Comparison of ENCODE assay signal across 1 cellular context in genomic region chr7:25851332-25852248, GRCh38.
TF ChIP-seq lines count a peak whose summit lies in the region.

No MANE protein-coding gene starts in this region.

TF ChIP-seq in IMR-90, 13 proteins besides CTCF, POLR2A, EP300 and RAD21 (continued from another document):
- TF ChIP-seq, protein P1, sequence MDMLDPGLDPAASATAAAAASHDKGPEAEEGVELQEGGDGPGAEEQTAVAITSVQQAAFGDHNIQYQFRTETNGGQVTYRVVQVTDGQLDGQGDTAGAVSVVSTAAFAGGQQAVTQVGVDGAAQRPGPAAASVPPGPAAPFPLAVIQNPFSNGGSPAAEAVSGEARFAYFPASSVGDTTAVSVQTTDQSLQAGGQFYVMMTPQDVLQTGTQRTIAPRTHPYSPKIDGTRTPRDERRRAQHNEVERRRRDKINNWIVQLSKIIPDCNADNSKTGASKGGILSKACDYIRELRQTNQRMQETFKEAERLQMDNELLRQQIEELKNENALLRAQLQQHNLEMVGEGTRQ (IDR thresholded peaks at IDR 0.05; ENCODE audit: low read depth, low read length) = no peak
- TF ChIP-seq SMC3 (IDR thresholded peaks at IDR 0.05; ENCODE audit: low read depth, low read length) (peak; percentile 58), MAFK (IDR thresholded peaks at IDR 0.05; ENCODE audit: low read depth, low read length) (no peak), MXI1 (IDR thresholded peaks at IDR 0.05; ENCODE audit: borderline replicate concordance, low read depth, low read length) (no peak), RFX5 (IDR thresholded peaks at IDR 0.05; ENCODE audit: low read depth, low read length) (no peak), BHLHE40 (IDR thresholded peaks at IDR 0.05; ENCODE audit: low read depth, low read length) (no peak)
TF ChIP-seq in IMR-90: peak in this region for 1.
